14 cellular contexts compared by ENCODE assay signal in the genomic region with DNA sequence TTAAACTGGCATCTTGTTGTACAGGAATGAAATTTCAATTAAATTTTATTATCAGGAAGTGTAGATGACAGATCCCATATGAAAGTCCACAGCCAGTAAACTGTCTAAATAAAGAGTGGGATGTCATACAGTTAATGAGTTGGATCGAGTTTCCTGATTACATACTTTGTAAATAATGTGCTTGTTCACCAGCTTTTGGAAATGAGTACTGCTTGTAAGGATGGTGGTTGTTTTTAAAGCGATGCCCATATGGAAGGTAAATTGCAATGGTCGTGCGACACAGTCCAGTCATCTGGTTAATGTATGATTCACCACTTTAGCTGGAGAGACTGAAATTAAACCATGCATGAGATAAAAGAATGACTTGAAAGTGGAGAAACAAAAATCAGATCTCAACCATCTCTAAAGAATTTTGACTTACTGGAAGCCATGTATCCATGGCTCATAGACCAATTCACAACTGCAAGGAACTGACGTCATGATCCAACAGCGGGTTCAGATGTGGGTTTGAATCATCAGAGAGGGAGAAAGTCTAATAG. TPM values are rescaled to one million over a fixed set of nuclear protein-coding genes. Genes with fewer than 3 reads are reported as not detected.
A peak's percentile ranks its signal among the peaks of the same experiment; 100 is the strongest.
DNase-seq lines count a peak whose midpoint lies in the region; TF ChIP-seq lines count a peak whose summit lies in the region.
"Had no signal": no experiment of that assay in that cellular context is flagged by ENCODE, and none has a peak within 500 bp of the region (broad histone marks: within the 10 kb centered on the region; RNA-seq: fewer than 3 reads in every experiment).

No MANE protein-coding gene starts in this region.

- H3K27ac ChIP-seq in 22Rv1 (0 out of 2 replicates have a peak overlapping the region, but pooled peaks have one; percentile 1), SJSA1 (peak overlapping the region; percentile 16; the same call in 1 of the 2 replicates), ascending aorta (no peak overlapping the region)
- H3K27ac ChIP-seq: colonic mucosa, RWPE1, skin epidermis had no signal

- H3K27me3 ChIP-seq in SJSA1 (replicated peaks) (no peaks in the 10 kb centered on the region), ascending aorta (no peaks in the 10 kb centered on the region)
- H3K27me3 ChIP-seq: colonic mucosa had no signal

- CTCF ChIA-PET in GM10248 (lab: Yijun Ruan, JAX): no interaction called here

- H3K9me3 ChIP-seq in SJSA1 (replicated peaks) (no peaks in the 10 kb centered on the region), ascending aorta (no peaks in the 10 kb centered on the region)
- H3K9me3 ChIP-seq: colonic mucosa had no signal

- H3K36me3 ChIP-seq in SJSA1: no peaks in the 10 kb centered on the region
- H3K36me3 ChIP-seq in ascending aorta: no peaks in the 10 kb centered on the region
- H3K36me3 ChIP-seq: colonic mucosa had no signal

- intact Hi-C loops in ascending aorta (cut with DNase I): no loop called here

- DNase-seq in EL (peak; percentile 91), SJSA1 (ENCODE audit: low read depth in 1 of 2, low spot score in 2 of 2) (peak in 1 of 2 experiments; percentile 60), fibroblast of villous mesenchyme (ENCODE audit: low read depth) (peak; percentile 44), HCEC 1CT (no peak), mucosa of gallbladder (ENCODE audit: low spot score) (no peak), GM10248 (ENCODE audit: extremely low spot score) (no peak), ascending aorta (ENCODE audit: low spot score in 2 of 2) (no peak)
- DNase-seq: activated CD4-positive, CD25-positive, alpha-beta regulatory T cell; colonic mucosa; NCI-H1436; stimulated activated CD8-positive, alpha-beta memory T cell treated with anti-CD3 and anti-CD28 coated beads, Interleukin-4, amount 100 ng/mL, for 48 hours had no signal

- TF ChIP-seq CTCF in 22Rv1 (IDR thresholded peaks at IDR 0.05) (no peak), fibroblast of villous mesenchyme (IDR thresholded peaks at IDR 0.05; ENCODE audit: insufficient read depth, low read depth, low read length) (no peak), GM10248 (IDR thresholded peaks at IDR 0.05; ENCODE audit: control extremely low read depth, extremely low read depth, low read depth, missing control alignments) (no peak), ascending aorta (IDR thresholded peaks at IDR 0.05) (no peak)

- H3K4me3 ChIP-seq in SJSA1 (no peak overlapping the region), fibroblast of villous mesenchyme (ENCODE audit: low read depth, low read length) (no peak overlapping the region), ascending aorta (no peak overlapping the region)
- H3K4me3 ChIP-seq: colonic mucosa, skin epidermis had no signal

- peaks cover 19% of the 10 kb centered on the region for H3K4me1 ChIP-seq in SJSA1 (replicated peaks)
- H3K4me1 ChIP-seq in ascending aorta: no peaks in the 10 kb centered on the region
- H3K4me1 ChIP-seq: colonic mucosa had no signal

- POLR2A ChIA-PET in GM10248 (lab: Yijun Ruan, JAX): no interaction called here

RNA-seq across cellular contexts. Expression of a gene that starts 48.8 kb away (rescaled TPM):
- total RNA-seq in SJSA1 (2014; rRNA removed; shearing (Covaris generic)): not detected in 2 replicates
- total RNA-seq in fibroblast of villous mesenchyme (1.9 and 2.2 TPM in 2 replicates), mucosa of gallbladder (2.7 TPM), ascending aorta (0.85 TPM)

Comparison
In these comparisons a context has a peak if more than half of its experiments do, and no peak if none do; other contexts are left out.
1. H3K27ac ChIP-seq: peak in 22Rv1 (single experiment) and SJSA1 (single experiment); none in ascending aorta (0 of 2).
2. DNase-seq: peak in EL (single experiment) and fibroblast of villous mesenchyme (single experiment); none in HCEC 1CT (single experiment), mucosa of gallbladder (single experiment), GM10248 (single experiment) and ascending aorta (0 of 2).